In genomic region chr15:22227961-22228762, GRCh38 we compare ENCODE assay signal across 16 cellular contexts.
"Had no signal": no experiment of that assay in that cellular context is flagged by ENCODE, and none has a peak within 500 bp of the region (broad histone marks: within the 10 kb centered on the region; RNA-seq: fewer than 3 reads in every experiment).

No MANE protein-coding gene starts in this region.

- H3K27ac Mint-ChIP-seq: activated B cell treated with CpG ODN at 0.5 μM for 24 hours; dendritic cell treated with granulocyte-macrophage colony-stimulating factor and Interleukin-4, amounts not matched to agents 40 ng/mL and 50 ng/mL, for 4 days; T-helper 2 cell treated with Interferon-gamma antibody and Interleukin-4, amounts not matched to agents 5 μg/mL and 100 μg/mL, for 36 hours had no signal

- H3K27me3 ChIP-seq: ascending aorta, breast epithelium, neutrophil, transverse colon had no signal

- H3K9me3 ChIP-seq: ascending aorta, breast epithelium, gastroesophageal sphincter, neutrophil, transverse colon had no signal

- H3K4me3 Mint-ChIP-seq: activated B cell treated with CpG ODN at 0.5 μM for 24 hours; dendritic cell treated with granulocyte-macrophage colony-stimulating factor and Interleukin-4, amounts not matched to agents 40 ng/mL and 50 ng/mL, for 4 days; effector memory CD8-positive, alpha-beta T cell; naive thymus-derived CD4-positive, alpha-beta T cell; T-helper 2 cell treated with Interferon-gamma antibody and Interleukin-4, amounts not matched to agents 5 μg/mL and 100 μg/mL, for 36 hours had no signal

- ATAC-seq: effector memory CD8-positive, alpha-beta T cell; gastroesophageal sphincter; mucosa of descending colon; naive thymus-derived CD4-positive, alpha-beta T cell; stimulated activated naive CD8-positive, alpha-beta T cell treated with anti-CD3 and anti-CD28 coated beads, Interleukin-15, Interleukin-2, amounts not matched to agents 100 U/mL and 50 U/mL, for 24 hours had no signal

- H3K36me3 ChIP-seq: ascending aorta, breast epithelium, gastroesophageal sphincter, neutrophil, transverse colon had no signal

- H3K4me1 ChIP-seq: ascending aorta, breast epithelium, gastroesophageal sphincter, transverse colon had no signal

- H3K9me3 Mint-ChIP-seq: activated B cell treated with CpG ODN at 0.5 μM for 24 hours; dendritic cell treated with granulocyte-macrophage colony-stimulating factor and Interleukin-4, amounts not matched to agents 40 ng/mL and 50 ng/mL, for 4 days; effector memory CD8-positive, alpha-beta T cell; naive thymus-derived CD4-positive, alpha-beta T cell; T-helper 2 cell treated with Interferon-gamma antibody and Interleukin-4, amounts not matched to agents 5 μg/mL and 100 μg/mL, for 36 hours had no signal

- H3K27ac ChIP-seq: ascending aorta, breast epithelium, gastroesophageal sphincter, neutrophil, transverse colon had no signal

- H3K4me3 ChIP-seq: ascending aorta, breast epithelium, gastroesophageal sphincter, mucosa of descending colon, transverse colon had no signal

- H3K4me1 Mint-ChIP-seq: activated B cell treated with CpG ODN at 0.5 μM for 24 hours had no signal

- DNase-seq: activated B cell treated with CpG ODN at 0.5 μM for 24 hours; activated CD4-positive, alpha-beta T cell treated with anti-CD3 and anti-CD28 coated beads, Interleukin-2, amount 50 U/mL, for 48 hours; activated naive CD4-positive, alpha-beta T cell; effector memory CD8-positive, alpha-beta T cell; mucosa of descending colon; naive thymus-derived CD4-positive, alpha-beta T cell; stimulated activated CD4-positive, alpha-beta T cell treated with anti-CD3 and anti-CD28 coated beads, Interleukin-15, amount 100 ng/mL, for 24 hours; stimulated activated CD4-positive, alpha-beta T cell treated with anti-CD3 and anti-CD28 coated beads, Interleukin-4, amount 100 ng/mL, for 1 hour; stimulated activated naive CD8-positive, alpha-beta T cell treated with anti-CD3 and anti-CD28 coated beads, Interleukin-15, Interleukin-2, amounts not matched to agents 100 U/mL and 50 U/mL, for 24 hours; transverse colon had no signal
